ENCODE assay signal across 14 cellular contexts in the genomic region with DNA sequence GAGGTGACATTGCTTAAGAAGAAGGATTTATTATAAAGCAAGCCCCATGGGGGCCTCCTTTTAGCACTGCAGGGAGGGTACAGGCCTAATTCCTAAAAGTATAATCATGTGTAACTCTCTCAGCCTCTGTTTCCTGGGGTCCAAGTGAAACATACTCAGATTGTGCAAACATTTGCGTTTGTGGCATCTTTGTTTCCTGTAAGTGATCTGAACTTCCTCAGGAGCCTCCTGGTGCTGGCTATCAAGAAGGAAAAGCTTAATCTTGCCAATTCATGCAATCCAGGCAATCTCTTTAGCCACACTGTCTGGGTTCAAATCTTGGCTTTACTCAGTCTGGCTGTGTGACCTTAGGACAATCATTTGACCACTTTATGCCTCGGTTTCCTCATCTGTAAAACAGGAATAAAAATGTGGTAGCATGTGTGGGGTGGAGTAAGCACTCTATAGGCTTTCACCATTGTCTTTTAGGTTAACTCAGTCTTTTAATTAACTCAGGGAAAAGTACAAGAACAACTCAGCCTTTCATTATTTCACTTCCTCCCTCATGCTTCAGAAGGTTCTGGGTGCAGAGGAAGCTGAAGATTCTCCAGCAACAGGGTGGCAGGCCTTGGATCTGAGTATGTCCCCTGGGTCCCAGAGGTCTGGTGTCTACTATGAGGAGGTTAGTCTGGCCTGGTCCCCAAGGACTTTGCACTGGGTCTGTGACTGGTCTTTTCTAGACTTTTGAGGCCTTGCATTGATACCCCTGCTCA. TPM values are rescaled to one million over a fixed set of nuclear protein-coding genes. Genes with fewer than 3 reads are reported as not detected.
A peak's percentile ranks its signal among the peaks of the same experiment; 100 is the strongest.
DNase-seq lines count a peak whose midpoint lies in the region; ATAC-seq and TF ChIP-seq lines count a peak whose summit lies in the region.
"Had no signal": no experiment of that assay in that cellular context is flagged by ENCODE, and none has a peak within 500 bp of the region (broad histone marks: within the 10 kb centered on the region; RNA-seq: fewer than 3 reads in every experiment).

No MANE protein-coding gene starts in this region.

- H3K4me3 Mint-ChIP-seq in MCF 10A (ENCODE audit: unreplicated experiment) = no peak overlapping the region
- H3K4me3 Mint-ChIP-seq: stimulated activated naive CD8-positive, alpha-beta T cell treated with anti-CD3 and anti-CD28 coated beads, Interleukin-15, amount 100 ng/mL, for 72 hours had no signal

- intact Hi-C loops in MCF 10A (cut with micrococcal nuclease) = no loop called here

- no peaks in the 10 kb centered on the region for H3K27me3 Mint-ChIP-seq in MCF 10A (ENCODE audit: insufficient read depth, unreplicated experiment)

- H3K9me3 Mint-ChIP-seq in MCF 10A (ENCODE audit: unreplicated experiment) = no peaks in the 10 kb centered on the region
- H3K9me3 Mint-ChIP-seq: stimulated activated naive CD8-positive, alpha-beta T cell treated with anti-CD3 and anti-CD28 coated beads, Interleukin-15, amount 100 ng/mL, for 72 hours had no signal

- CTCF ChIA-PET in MCF 10A (lab: Yijun Ruan, JAX) = interaction anchor here (0.8 to 5.5 kb wide), 4 partner anchors 12 to 23 kb away, joined by 3 to 46 read pairs (median 22); partner anchors contain the start of gene NSFL1C

- POLR2A ChIA-PET in MCF 10A (lab: Yijun Ruan, JAX) = interaction anchor here (1.0 to 5.4 kb wide), 3 partner anchors 7 to 15 kb away, joined by 3 to 122 read pairs (median 108); no protein-coding TSS in a partner anchor

- TF ChIP-seq CTCF in MCF 10A (IDR thresholded peaks at IDR 0.05; ENCODE audit: unreplicated experiment) = no peak

- H3K27ac ChIP-seq in cingulate gyrus (ENCODE audit: low read depth, low read length) (peak overlapping the region; percentile 32), substantia nigra (ENCODE audit: low read depth, low read length, poor library complexity, severe bottlenecking) (peak overlapping the region; percentile 26)
- H3K27ac ChIP-seq: foreskin keratinocyte had no signal

- peak; percentile 11 for ATAC-seq in left lobe of liver
- ATAC-seq: foreskin keratinocyte; stimulated activated naive CD8-positive, alpha-beta T cell treated with anti-CD3 and anti-CD28 coated beads, Interleukin-15, amount 100 ng/mL, for 72 hours had no signal

- no peaks in the 10 kb centered on the region for H3K36me3 Mint-ChIP-seq in MCF 10A (ENCODE audit: insufficient read depth, unreplicated experiment)

- H3K27ac Mint-ChIP-seq in MCF 10A (ENCODE audit: low read depth, unreplicated experiment) = no peak overlapping the region
- H3K27ac Mint-ChIP-seq: stimulated activated naive CD8-positive, alpha-beta T cell treated with anti-CD3 and anti-CD28 coated beads, Interleukin-15, amount 100 ng/mL, for 72 hours had no signal

- peak; percentile 82 for DNase-seq in MV-4-11 (lab: John Stamatoyannopoulos, UW)
- DNase-seq in left lobe of liver (ENCODE audit: low spot score) = no peak
- peak in 1 of 49 donors; percentile 10 for DNase-seq in substantia nigra (lab: John Stamatoyannopoulos, UW)
- DNase-seq in MCF 10A (ENCODE audit: unreplicated experiment) = no peak
- DNase-seq in SK-N-DZ (ENCODE audit: low spot score) = no peak
- DNase-seq in NCI-H345 treated with DMSO at 0.1 percent for 48 hours (lab: John Stamatoyannopoulos, UW; ENCODE audit: unreplicated experiment) = no peak
- DNase-seq: activated CD4-positive, CD25-positive, alpha-beta regulatory T cell; Caco-2; foreskin keratinocyte; HCEC 1CT; MG63; retina; stimulated activated naive CD8-positive, alpha-beta T cell treated with anti-CD3 and anti-CD28 coated beads, Interleukin-15, amount 100 ng/mL, for 72 hours had no signal

- BruUV-seq in MCF 10A (replicated peaks; lab: Mats Ljungman, UMichigan) = no TSS peak

- peaks cover 18% of the 10 kb centered on the region for H3K4me1 Mint-ChIP-seq in MCF 10A (ENCODE audit: insufficient read depth, unreplicated experiment)

RNA-seq across cellular contexts. Expression of gene SIRPB2, which starts 0.8 kb away (rescaled TPM):
- 0.50 TPM for total RNA-seq in left lobe of liver
- 1.3 and 1.8 TPM in 2 replicates for total RNA-seq in MCF 10A (2022)
- polyA plus RNA-seq in SK-N-DZ (2014; cell fraction: cytosol; rRNA removed) = not detected in 2 replicates
- not detected in 2 replicates for polyA plus RNA-seq in SK-N-DZ (2014; cell fraction: nucleus; rRNA removed)
- total RNA-seq: Caco-2 had no signal

RNA-seq across cellular contexts. Expression of gene NSFL1C, which starts 25.4 kb away (rescaled TPM):
- total RNA-seq in left lobe of liver = 43.5 TPM
- total RNA-seq in MCF 10A (2022) = 63.3 and 76.1 TPM in 2 replicates
- 19.0 and 20.8 TPM in 2 replicates for polyA plus RNA-seq in SK-N-DZ (2014; cell fraction: cytosol; rRNA removed)
- 30.2 and 45.4 TPM in 2 replicates for polyA plus RNA-seq in SK-N-DZ (2014; cell fraction: nucleus; rRNA removed)
